Comparison of ENCODE assay signal across 8 cellular contexts in genomic region chr14:61326847-61327246, GRCh38. TPM values are rescaled to one million over a fixed set of nuclear protein-coding genes. Genes with fewer than 3 reads are reported as not detected.
A peak's percentile ranks its signal among the peaks of the same experiment; 100 is the strongest.
DNase-seq lines count a peak whose midpoint lies in the region; ATAC-seq and TF ChIP-seq lines count a peak whose summit lies in the region.

No MANE protein-coding gene starts in this region.

- peaks cover 20 to 91% (median 41%) of the 10 kb centered on the region in 6 donors for H3K4me1 ChIP-seq in spleen

- H3K27me3 Mint-ChIP-seq in activated T-helper 1 cell treated with anti-CD3 and anti-CD28 coated beads, Interleukin-12 subunit alpha, Interleukin-12 subunit beta, Interleukin-2, Interleukin-4 antibody, amounts not matched to agents 30 ng/mL and 10 ng/mL and 1 ng/mL, durations not matched to agents 14 hours and 24 hours and 36 hours (ENCODE audit: insufficient read depth): no peaks in the 10 kb centered on the region

- H3K4me1 Mint-ChIP-seq in activated T-helper 1 cell treated with anti-CD3 and anti-CD28 coated beads, Interleukin-12 subunit alpha, Interleukin-12 subunit beta, Interleukin-2, Interleukin-4 antibody, amounts not matched to agents 30 ng/mL and 10 ng/mL and 1 ng/mL, durations not matched to agents 14 hours and 24 hours and 36 hours (ENCODE audit: low read depth): peaks cover 77% of the 10 kb centered on the region

- H3K36me3 ChIP-seq in spleen: no peaks in the 10 kb centered on the region

- ATAC-seq in left ventricle myocardium superior: peak; percentile 80
- ATAC-seq in HG03025 (IDR thresholded peaks at IDR 0.05; ENCODE audit: low FRiP score, unreplicated experiment): no peak
- no peak for ATAC-seq in GM21526 (IDR thresholded peaks at IDR 0.05; ENCODE audit: low FRiP score, unreplicated experiment)

- no peak for DNase-seq in activated T-helper 1 cell treated with anti-CD3 and anti-CD28 coated beads, Interleukin-12 subunit alpha, Interleukin-12 subunit beta, Interleukin-2, Interleukin-4 antibody, amounts not matched to agents 30 ng/mL and 10 ng/mL and 1 ng/mL, durations not matched to agents 14 hours and 24 hours and 36 hours (ENCODE audit: low spot score)
- peak; percentile 76 for DNase-seq in left ventricle myocardium superior
- peak; percentile 82 for DNase-seq in spleen
- no peak for DNase-seq in hypothalamus (lab: John Stamatoyannopoulos, UW)
- DNase-seq in MV-4-11 (lab: John Stamatoyannopoulos, UW): no peak

- H3K27ac ChIP-seq in spleen: peak overlapping the region; percentile 70 to 92 (median 90)

- H3K4me3 Mint-ChIP-seq in activated T-helper 1 cell treated with anti-CD3 and anti-CD28 coated beads, Interleukin-12 subunit alpha, Interleukin-12 subunit beta, Interleukin-2, Interleukin-4 antibody, amounts not matched to agents 30 ng/mL and 10 ng/mL and 1 ng/mL, durations not matched to agents 14 hours and 24 hours and 36 hours: peak overlapping the region; percentile 93

- peaks cover 0 to 14% (median 0%) of the 10 kb centered on the region in 7 donors for H3K27me3 ChIP-seq in spleen (replicated peaks in 1 of 7)

- H3K36me3 Mint-ChIP-seq in activated T-helper 1 cell treated with anti-CD3 and anti-CD28 coated beads, Interleukin-12 subunit alpha, Interleukin-12 subunit beta, Interleukin-2, Interleukin-4 antibody, amounts not matched to agents 30 ng/mL and 10 ng/mL and 1 ng/mL, durations not matched to agents 14 hours and 24 hours and 36 hours (ENCODE audit: low read depth): peaks cover 47% of the 10 kb centered on the region

- no peak for TF ChIP-seq RAD21 in Ishikawa (IDR thresholded peaks at IDR 0.05; ENCODE audit: low read depth)

- intact Hi-C loops in activated T-helper 1 cell treated with anti-CD3 and anti-CD28 coated beads, Interleukin-12 subunit alpha, Interleukin-12 subunit beta, Interleukin-2, Interleukin-4 antibody, amounts not matched to agents 30 ng/mL and 10 ng/mL and 1 ng/mL, durations not matched to agents 14 hours and 24 hours and 36 hours (cut with micrococcal nuclease): loop anchor here (1.0 to 10.0 kb wide), 8 partner anchors 15 to 1232 kb away; partner anchors contain the start of genes HIF1A and PCNX4
- intact Hi-C loops in left ventricle myocardium superior (cut with micrococcal nuclease) (no loop called here), spleen (cut with DNase I; ENCODE audit: low total_unique reads) (no loop called here)

- peak overlapping the region in 3 of 8 donors; percentile 5 to 76 (median 16) for H3K4me3 ChIP-seq in spleen

- 6 to 18% (median 9%) methylated on average over 4 of the region's 4 CpGs for WGBS in spleen, 5 donors

- TF ChIP-seq CTCF in spleen (IDR thresholded peaks at IDR 0.05 in 8 of 11, conservative IDR thresholded peaks at IDR 0.05 in 3 of 11): no peak

- peaks cover 4% of the 10 kb centered on the region for H3K9me3 Mint-ChIP-seq in activated T-helper 1 cell treated with anti-CD3 and anti-CD28 coated beads, Interleukin-12 subunit alpha, Interleukin-12 subunit beta, Interleukin-2, Interleukin-4 antibody, amounts not matched to agents 30 ng/mL and 10 ng/mL and 1 ng/mL, durations not matched to agents 14 hours and 24 hours and 36 hours

- TF ChIP-seq EP300 in Ishikawa (IDR thresholded peaks at IDR 0.05; ENCODE audit: borderline replicate concordance): no peak

- peak in 1 of 3 donors; percentile 13 for TF ChIP-seq POLR2A in spleen (IDR thresholded peaks at IDR 0.05)

- peak overlapping the region; percentile 86 for H3K27ac Mint-ChIP-seq in activated T-helper 1 cell treated with anti-CD3 and anti-CD28 coated beads, Interleukin-12 subunit alpha, Interleukin-12 subunit beta, Interleukin-2, Interleukin-4 antibody, amounts not matched to agents 30 ng/mL and 10 ng/mL and 1 ng/mL, durations not matched to agents 14 hours and 24 hours and 36 hours

- peaks cover 0 to 6% (median 0%) of the 10 kb centered on the region in 8 donors for H3K9me3 ChIP-seq in spleen

TF ChIP-seq in Ishikawa, 13 proteins besides CTCF, POLR2A, EP300 and RAD21:
- TF ChIP-seq USF1 (IDR thresholded peaks at IDR 0.05) (no peak), NFIC (IDR thresholded peaks at IDR 0.05) (0 out of 2 replicates have a peak, but pooled peaks have one; percentile 19)

RNA-seq across cellular contexts. Expression of gene PRKCH, which starts 5.5 kb away (rescaled TPM):
- 145 and 151 TPM in 2 replicates for total RNA-seq in activated T-helper 1 cell treated with anti-CD3 and anti-CD28 coated beads, Interleukin-12 subunit alpha, Interleukin-12 subunit beta, Interleukin-2, Interleukin-4 antibody, amounts not matched to agents 30 ng/mL and 10 ng/mL and 1 ng/mL, durations not matched to agents 14 hours and 24 hours and 36 hours
- total RNA-seq in left ventricle myocardium superior (15.9 TPM), spleen (100 to 1,000 TPM in 6 of 7 donors, 10 to 100 TPM in 1; 90.6 to 184 (median 110) TPM)
- polyA plus RNA-seq in spleen: 10 to 100 TPM; 10.0 to 18.0 (median 12.3) TPM

RNA-seq across cellular contexts. Expression of gene TMEM30B, which starts 45.7 kb away (rescaled TPM):
- total RNA-seq in activated T-helper 1 cell treated with anti-CD3 and anti-CD28 coated beads, Interleukin-12 subunit alpha, Interleukin-12 subunit beta, Interleukin-2, Interleukin-4 antibody, amounts not matched to agents 30 ng/mL and 10 ng/mL and 1 ng/mL, durations not matched to agents 14 hours and 24 hours and 36 hours: 0.26 and 0.56 TPM in 2 replicates
- total RNA-seq in left ventricle myocardium superior: 0.42 TPM
- total RNA-seq in spleen: 1 to 10 TPM in 1 of 7 donors, under 1 TPM in 6; 0.46 to 1.0 (median 0.77) TPM
- polyA plus RNA-seq in spleen: under 1 TPM; 0.17 to 0.38 (median 0.36) TPM

Comparison
In these comparisons a context has a peak if more than half of its experiments do, and no peak if none do; other contexts are left out.
1. DNase-seq: peak in left ventricle myocardium superior (single experiment) and spleen (single experiment); none in activated T-helper 1 cell treated with anti-CD3 and anti-CD28 coated beads, Interleukin-12 subunit alpha, Interleukin-12 subunit beta, Interleukin-2, Interleukin-4 antibody, amounts not matched to agents 30 ng/mL and 10 ng/mL and 1 ng/mL, durations not matched to agents 14 hours and 24 hours and 36 hours (single experiment), hypothalamus (0 of 51) and MV-4-11 (single experiment).